Comparison of ENCODE assay signal across 9 cellular contexts in the genomic region with DNA sequence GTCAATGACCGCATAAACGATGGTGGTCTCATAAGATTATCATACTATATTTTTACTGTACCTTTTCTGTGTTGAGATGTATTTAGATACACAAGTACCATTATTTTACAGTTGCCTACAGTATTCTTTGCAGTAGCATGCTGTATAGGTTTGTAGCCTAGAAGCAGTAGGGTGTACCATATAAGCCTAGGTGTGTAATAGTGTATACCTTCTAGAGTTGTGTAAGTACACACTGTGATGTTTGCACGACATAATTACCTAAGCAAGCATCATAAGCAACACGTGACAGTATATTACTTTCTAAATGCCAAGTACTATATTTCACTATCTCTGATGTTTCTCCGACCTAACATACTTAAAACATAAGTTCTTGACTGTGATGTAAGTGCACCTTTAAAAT. TPM values are rescaled to one million over a fixed set of nuclear protein-coding genes. Genes with fewer than 3 reads are reported as not detected.
A peak's percentile ranks its signal among the peaks of the same experiment; 100 is the strongest.
DNase-seq lines count a peak whose midpoint lies in the region; ATAC-seq and TF ChIP-seq lines count a peak whose summit lies in the region.
"Had no signal": no experiment of that assay in that cellular context is flagged by ENCODE, and none has a peak within 500 bp of the region (broad histone marks: within the 10 kb centered on the region; RNA-seq: fewer than 3 reads in every experiment).

No MANE protein-coding gene starts in this region.

- H3K4me3 ChIP-seq in GM23338 (no peak overlapping the region), gastroesophageal sphincter (peak overlapping the region; percentile 32 to 47), skeletal muscle satellite cell (ENCODE audit: low read length) (peak overlapping the region; percentile 58)

- no peak overlapping the region for H2AFZ ChIP-seq in GM23338

- TF ChIP-seq EP300 in gastroesophageal sphincter (IDR thresholded peaks at IDR 0.05) = no peak

- H3K27me3 ChIP-seq in GM23338 (ENCODE audit: insufficient read depth) (no peaks in the 10 kb centered on the region), gastroesophageal sphincter (no peaks in the 10 kb centered on the region), skeletal muscle satellite cell (ENCODE audit: control insufficient read depth, insufficient read depth, low read length) (no peaks in the 10 kb centered on the region)

- H3K27ac Mint-ChIP-seq in GM23338 = no peak overlapping the region
- H3K27ac Mint-ChIP-seq in activated naive CD8-positive, alpha-beta T cell treated with anti-CD3 and anti-CD28 coated beads for 36 hours = no peak overlapping the region

- peak overlapping the region; percentile 85 for H3K9ac ChIP-seq in skeletal muscle satellite cell (ENCODE audit: low read depth, low read length)

- DNase-seq in GM23338 (ENCODE audit: low spot score) (no peak), pons (ENCODE audit: low spot score) (no peak), iPS-NIHi11 (ENCODE audit: low spot score) (no peak), GDM1 (lab: John Stamatoyannopoulos, UW) (no peak), SW480 (ENCODE audit: low spot score) (no peak)
- no peak for DNase-seq in activated naive CD8-positive, alpha-beta T cell treated with anti-CD3 and anti-CD28 coated beads for 36 hours
- DNase-seq: activated CD4-positive, CD25-positive, alpha-beta regulatory T cell had no signal

- H3K36me3 Mint-ChIP-seq in GM23338 (ENCODE audit: low read depth) = no peaks in the 10 kb centered on the region
- H3K36me3 Mint-ChIP-seq in activated naive CD8-positive, alpha-beta T cell treated with anti-CD3 and anti-CD28 coated beads for 36 hours = peaks cover 25% of the 10 kb centered on the region

- no peak for TF ChIP-seq POLR2A in gastroesophageal sphincter (IDR thresholded peaks at IDR 0.05)

- H3K4me1 ChIP-seq in GM23338 (ENCODE audit: insufficient read depth) (peaks cover 26% of the 10 kb centered on the region), gastroesophageal sphincter (no peaks in the 10 kb centered on the region), skeletal muscle satellite cell (ENCODE audit: control insufficient read depth, insufficient read depth, low read length) (no peaks in the 10 kb centered on the region)

- no peaks in the 10 kb centered on the region for H3K9me3 Mint-ChIP-seq in GM23338
- H3K9me3 Mint-ChIP-seq in activated naive CD8-positive, alpha-beta T cell treated with anti-CD3 and anti-CD28 coated beads for 36 hours = no peaks in the 10 kb centered on the region

- H3F3A ChIP-seq in GM23338 (replicated peaks; ENCODE audit: low read depth) = no peaks in the 10 kb centered on the region

- no peaks in the 10 kb centered on the region for H4K20me1 ChIP-seq in GM23338 (replicated peaks; ENCODE audit: insufficient read depth)

- no peak for ATAC-seq in GM23338
- no peak for ATAC-seq in gastroesophageal sphincter

- H3K79me2 ChIP-seq in GM23338 (replicated peaks; ENCODE audit: insufficient read depth) = no peaks in the 10 kb centered on the region

- H3K4me2 ChIP-seq in GM23338 (no peak overlapping the region), skeletal muscle satellite cell (ENCODE audit: low read length) (peak overlapping the region; percentile 82)

- peak overlapping the region; percentile 44 for H3K4me3 Mint-ChIP-seq in GM23338
- H3K4me3 Mint-ChIP-seq in activated naive CD8-positive, alpha-beta T cell treated with anti-CD3 and anti-CD28 coated beads for 36 hours = peak overlapping the region; percentile 70

- H3K27ac ChIP-seq in GM23338 (ENCODE audit: low read depth) (no peak overlapping the region), gastroesophageal sphincter (peak overlapping the region in 3 of 4 donors; percentile 14 to 59 (median 30))

- no peaks in the 10 kb centered on the region for H3K9me2 ChIP-seq in GM23338 (ENCODE audit: insufficient read depth)

- TF ChIP-seq CTCF in GM23338 (conservative IDR thresholded peaks at IDR 0.05; ENCODE audit: low read depth in 2 of 2) = no peak
- no peak for TF ChIP-seq CTCF in gastroesophageal sphincter (IDR thresholded peaks at IDR 0.05)

- H3K4me1 Mint-ChIP-seq in GM23338 = peaks cover 21% of the 10 kb centered on the region
- peaks cover 45% of the 10 kb centered on the region for H3K4me1 Mint-ChIP-seq in activated naive CD8-positive, alpha-beta T cell treated with anti-CD3 and anti-CD28 coated beads for 36 hours

- WGBS in gastroesophageal sphincter (ENCODE audit: low coverage in 1 of 2), 2 donors = 73 to 81% methylated on average over 5 of the region's 5 CpGs

- H3K36me3 ChIP-seq in GM23338 (ENCODE audit: insufficient read depth) (no peaks in the 10 kb centered on the region), gastroesophageal sphincter (no peaks in the 10 kb centered on the region), skeletal muscle satellite cell (ENCODE audit: insufficient read depth, low read length) (no peaks in the 10 kb centered on the region)

- H3K9me3 ChIP-seq in gastroesophageal sphincter = no peaks in the 10 kb centered on the region
- H3K9me3 ChIP-seq in skeletal muscle satellite cell (replicated peaks; ENCODE audit: low read length) = no peaks in the 10 kb centered on the region

- no peaks in the 10 kb centered on the region for H3K27me3 Mint-ChIP-seq in GM23338 (ENCODE audit: insufficient read depth, low read depth, poor library complexity)
- no peaks in the 10 kb centered on the region for H3K27me3 Mint-ChIP-seq in activated naive CD8-positive, alpha-beta T cell treated with anti-CD3 and anti-CD28 coated beads for 36 hours

TF ChIP-seq in GM23338, 12 proteins besides CTCF, POLR2A, EP300 and RAD21 (continues in another document):
- TF ChIP-seq STAT1 (IDR thresholded peaks at IDR 0.05; ENCODE audit: unreplicated experiment) (no peak), EZH2phosphoT487 (IDR thresholded peaks at IDR 0.05; ENCODE audit: unreplicated experiment) (no peak), JUNB (IDR thresholded peaks at IDR 0.05; ENCODE audit: unreplicated experiment) (no peak), CREB1 (CRISPR knock-in tag; IDR thresholded peaks at IDR 0.05; ENCODE audit: low read depth) (no peak), ZNF114 (CRISPR knock-in tag; IDR thresholded peaks at IDR 0.05) (no peak), NANOG (IDR thresholded peaks at IDR 0.05; ENCODE audit: borderline replicate concordance) (no peak), ZNF331 (CRISPR knock-in tag; IDR thresholded peaks at IDR 0.05; ENCODE audit: low read depth) (no peak)
- TF ChIP-seq, protein P1, sequence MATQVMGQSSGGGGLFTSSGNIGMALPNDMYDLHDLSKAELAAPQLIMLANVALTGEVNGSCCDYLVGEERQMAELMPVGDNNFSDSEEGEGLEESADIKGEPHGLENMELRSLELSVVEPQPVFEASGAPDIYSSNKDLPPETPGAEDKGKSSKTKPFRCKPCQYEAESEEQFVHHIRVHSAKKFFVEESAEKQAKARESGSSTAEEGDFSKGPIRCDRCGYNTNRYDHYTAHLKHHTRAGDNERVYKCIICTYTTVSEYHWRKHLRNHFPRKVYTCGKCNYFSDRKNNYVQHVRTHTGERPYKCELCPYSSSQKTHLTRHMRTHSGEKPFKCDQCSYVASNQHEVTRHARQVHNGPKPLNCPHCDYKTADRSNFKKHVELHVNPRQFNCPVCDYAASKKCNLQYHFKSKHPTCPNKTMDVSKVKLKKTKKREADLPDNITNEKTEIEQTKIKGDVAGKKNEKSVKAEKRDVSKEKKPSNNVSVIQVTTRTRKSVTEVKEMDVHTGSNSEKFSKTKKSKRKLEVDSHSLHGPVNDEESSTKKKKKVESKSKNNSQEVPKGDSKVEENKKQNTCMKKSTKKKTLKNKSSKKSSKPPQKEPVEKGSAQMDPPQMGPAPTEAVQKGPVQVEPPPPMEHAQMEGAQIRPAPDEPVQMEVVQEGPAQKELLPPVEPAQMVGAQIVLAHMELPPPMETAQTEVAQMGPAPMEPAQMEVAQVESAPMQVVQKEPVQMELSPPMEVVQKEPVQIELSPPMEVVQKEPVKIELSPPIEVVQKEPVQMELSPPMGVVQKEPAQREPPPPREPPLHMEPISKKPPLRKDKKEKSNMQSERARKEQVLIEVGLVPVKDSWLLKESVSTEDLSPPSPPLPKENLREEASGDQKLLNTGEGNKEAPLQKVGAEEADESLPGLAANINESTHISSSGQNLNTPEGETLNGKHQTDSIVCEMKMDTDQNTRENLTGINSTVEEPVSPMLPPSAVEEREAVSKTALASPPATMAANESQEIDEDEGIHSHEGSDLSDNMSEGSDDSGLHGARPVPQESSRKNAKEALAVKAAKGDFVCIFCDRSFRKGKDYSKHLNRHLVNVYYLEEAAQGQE (IDR thresholded peaks at IDR 0.05; ENCODE audit: unreplicated experiment) = no peak

RNA-seq across cellular contexts. Expression of a gene that starts 2.7 kb away (rescaled TPM):
- total RNA-seq in GM23338 (2014; rRNA removed; shearing (Covaris generic)) = 1.4 and 2.6 TPM in 2 replicates
- 1.9 and 2.1 TPM in 2 replicates for polyA plus RNA-seq in GM23338 (2016; fragmentation: Nextera tagmentation; extraction: Ambion mirVana)
- 1 to 10 TPM; 3.2 to 4.1 TPM for total RNA-seq in activated naive CD8-positive, alpha-beta T cell treated with anti-CD3 and anti-CD28 coated beads for 36 hours
- 10 to 100 TPM in 2 of 4 donors, 1 to 10 TPM in 2; 6.5 to 25.4 (median 15.7) TPM for total RNA-seq in gastroesophageal sphincter
- total RNA-seq in skeletal muscle satellite cell (2012; rRNA removed) = 4.1 and 5.9 TPM in 2 replicates
